In genomic region chr10:102230264-102230860, GRCh38 we compare ENCODE assay signal across 2 cellular contexts.
TF ChIP-seq lines count a peak whose summit lies in the region.

No MANE protein-coding gene starts in this region.

TF ChIP-seq in SK-N-SH treated with all-trans-retinoic acid at 6 μM for 48 hours, 23 proteins besides CTCF, POLR2A, EP300 and RAD21:
- TF ChIP-seq CREB5 (CRISPR knock-in tag; IDR thresholded peaks at IDR 0.05; ENCODE audit: low read depth) (no peak), ZFP3 (CRISPR knock-in tag; IDR thresholded peaks at IDR 0.05) (no peak), ZNF565 (CRISPR knock-in tag; conservative IDR thresholded peaks at IDR 0.05; ENCODE audit: low read depth) (no peak), TCF4 (CRISPR knock-in tag; IDR thresholded peaks at IDR 0.05; ENCODE audit: borderline replicate concordance) (no peak), TOX (CRISPR knock-in tag; IDR thresholded peaks at IDR 0.05; ENCODE audit: borderline replicate concordance) (no peak), SNAI2 (CRISPR knock-in tag; IDR thresholded peaks at IDR 0.05) (no peak), POU6F1 (CRISPR knock-in tag; IDR thresholded peaks at IDR 0.05; ENCODE audit: borderline replicate concordance, low read depth) (no peak), ZNF70 (CRISPR knock-in tag; IDR thresholded peaks at IDR 0.05) (no peak), ARNTL (CRISPR knock-in tag; IDR thresholded peaks at IDR 0.05; ENCODE audit: borderline replicate concordance, low read depth) (no peak)
TF ChIP-seq in SK-N-SH treated with all-trans-retinoic acid at 6 μM for 48 hours: peak in this region for 0.

TF ChIP-seq in HepG2, 621 proteins besides CTCF, POLR2A, EP300 and RAD21 (continues in another document):
- TF ChIP-seq GPBP1L1 (CRISPR knock-in tag; IDR thresholded peaks at IDR 0.05), result no peak
- TF ChIP-seq SOX5 (CRISPR knock-in tag; IDR thresholded peaks at IDR 0.05; ENCODE audit: borderline replicate concordance), result no peak
- TF ChIP-seq MAFF (IDR thresholded peaks at IDR 0.05; ENCODE audit: low read depth, low read length), result no peak
- TF ChIP-seq ZKSCAN5 (CRISPR knock-in tag; IDR thresholded peaks at IDR 0.05), result 0 out of 2 replicates have a peak, but pooled peaks have one; percentile 37
- peak; percentile 12 for TF ChIP-seq ZNF687 (CRISPR knock-in tag; IDR thresholded peaks at IDR 0.05)
- peak; percentile 47; the same call in 1 of the 2 replicates for TF ChIP-seq YEATS4 (CRISPR knock-in tag; IDR thresholded peaks at IDR 0.05; ENCODE audit: borderline replicate concordance)
- no peak for TF ChIP-seq ZNF703 (CRISPR knock-in tag; IDR thresholded peaks at IDR 0.05; ENCODE audit: borderline replicate concordance)
- no peak for TF ChIP-seq STAG1 (CRISPR knock-in tag; IDR thresholded peaks at IDR 0.05)
- no peak for TF ChIP-seq ZNF782 (CRISPR knock-in tag; IDR thresholded peaks at IDR 0.05; ENCODE audit: borderline replicate concordance)
- no peak for TF ChIP-seq HMG20B (CRISPR knock-in tag; conservative IDR thresholded peaks at IDR 0.05)
- TF ChIP-seq ZNF816 (CRISPR knock-in tag; IDR thresholded peaks at IDR 0.05; ENCODE audit: borderline replicate concordance), result no peak
- TF ChIP-seq ZNF446 (CRISPR knock-in tag; IDR thresholded peaks at IDR 0.05), result no peak
- no peak for TF ChIP-seq MIXL1 (CRISPR knock-in tag; IDR thresholded peaks at IDR 0.05)
- no peak for TF ChIP-seq ZSCAN20 (CRISPR knock-in tag; IDR thresholded peaks at IDR 0.05; ENCODE audit: borderline replicate concordance)
- TF ChIP-seq KLF11 (CRISPR knock-in tag; IDR thresholded peaks at IDR 0.05), result no peak
- TF ChIP-seq ZGPAT (CRISPR knock-in tag; IDR thresholded peaks at IDR 0.05), result no peak
- no peak for TF ChIP-seq CENPBD1 (CRISPR knock-in tag; IDR thresholded peaks at IDR 0.05; ENCODE audit: borderline replicate concordance, low read depth)
- peak; percentile 51 for TF ChIP-seq CSRNP1 (CRISPR knock-in tag; IDR thresholded peaks at IDR 0.05)
- TF ChIP-seq ZNF777 (CRISPR knock-in tag; IDR thresholded peaks at IDR 0.05), result peak; percentile 59
- TF ChIP-seq AGO1 (IDR thresholded peaks at IDR 0.05; ENCODE audit: low read depth, low read length, poor library complexity, severe bottlenecking), result no peak
- no peak for TF ChIP-seq SRY (CRISPR knock-in tag; IDR thresholded peaks at IDR 0.05)
- TF ChIP-seq SIX4 (CRISPR knock-in tag; IDR thresholded peaks at IDR 0.05), result no peak
- TF ChIP-seq ZBTB7B (CRISPR knock-in tag; IDR thresholded peaks at IDR 0.05), result peak; percentile 60; the same call in 1 of the 2 replicates
- no peak for TF ChIP-seq THYN1 (CRISPR knock-in tag; IDR thresholded peaks at IDR 0.05; ENCODE audit: borderline replicate concordance, low read depth)
- TF ChIP-seq ZNF891 (CRISPR knock-in tag; IDR thresholded peaks at IDR 0.05), result no peak
- TF ChIP-seq ZEB1 (IDR thresholded peaks at IDR 0.05; ENCODE audit: insufficient replicate concordance, low read depth), result no peak
- no peak for TF ChIP-seq ZNF367 (CRISPR knock-in tag; IDR thresholded peaks at IDR 0.05; ENCODE audit: borderline replicate concordance)
- no peak; the same call in 1 of the 2 replicates for TF ChIP-seq ZFP91 (CRISPR knock-in tag; IDR thresholded peaks at IDR 0.05; ENCODE audit: borderline replicate concordance)
- TF ChIP-seq ZNF296 (CRISPR knock-in tag; conservative IDR thresholded peaks at IDR 0.05), result no peak
- TF ChIP-seq ZMYM2 (CRISPR knock-in tag; IDR thresholded peaks at IDR 0.05), result no peak; the same call in 1 of the 2 replicates
- no peak for TF ChIP-seq ZNF605 (CRISPR knock-in tag; IDR thresholded peaks at IDR 0.05)
- TF ChIP-seq ZNF839 (CRISPR knock-in tag; IDR thresholded peaks at IDR 0.05; ENCODE audit: borderline replicate concordance), result no peak
- TF ChIP-seq ZFP62 (CRISPR knock-in tag; IDR thresholded peaks at IDR 0.05), result no peak
- no peak for TF ChIP-seq SMARCC2 (IDR thresholded peaks at IDR 0.05)
- no peak for TF ChIP-seq ZBTB4 (CRISPR knock-in tag; IDR thresholded peaks at IDR 0.05; ENCODE audit: borderline replicate concordance)
- no peak for TF ChIP-seq NR2F2 (IDR thresholded peaks at IDR 0.05; ENCODE audit: borderline replicate concordance, low read depth)
- TF ChIP-seq GMEB1 (CRISPR knock-in tag; IDR thresholded peaks at IDR 0.05; ENCODE audit: borderline replicate concordance), result no peak
- TF ChIP-seq TFDP2 (CRISPR knock-in tag; IDR thresholded peaks at IDR 0.05), result 0 out of 2 replicates have a peak, but pooled peaks have one; percentile 10
- TF ChIP-seq ISL2 (CRISPR knock-in tag; IDR thresholded peaks at IDR 0.05), result no peak; the same call in 1 of the 2 replicates
- TF ChIP-seq SAP130 (CRISPR knock-in tag; IDR thresholded peaks at IDR 0.05; ENCODE audit: low read depth), result no peak
- no peak for TF ChIP-seq STAT5B (CRISPR knock-in tag; IDR thresholded peaks at IDR 0.05)
- TF ChIP-seq TBX2 (CRISPR knock-in tag; IDR thresholded peaks at IDR 0.05; ENCODE audit: borderline replicate concordance), result 0 out of 2 replicates have a peak, but pooled peaks have one; percentile 3
- no peak for TF ChIP-seq BHLHE40 (IDR thresholded peaks at IDR 0.05; ENCODE audit: low read length)
- TF ChIP-seq REXO4 (CRISPR knock-in tag; IDR thresholded peaks at IDR 0.05; ENCODE audit: borderline replicate concordance), result no peak
- no peak for TF ChIP-seq CHD2 (IDR thresholded peaks at IDR 0.05; ENCODE audit: low read depth, low read length)
- no peak for TF ChIP-seq MAZ (IDR thresholded peaks at IDR 0.05; ENCODE audit: borderline replicate concordance, low read depth, low read length)
- no peak for TF ChIP-seq MAZ (CRISPR knock-in tag; IDR thresholded peaks at IDR 0.05; ENCODE audit: low read depth)
